11 cellular contexts compared by ENCODE assay signal in genomic region chr17:65388911-65389310, GRCh38.
"Had no signal": no experiment of that assay in that cellular context is flagged by ENCODE, and none has a peak within 500 bp of the region (broad histone marks: within the 10 kb centered on the region; RNA-seq: fewer than 3 reads in every experiment).

No MANE protein-coding gene starts in this region.

- ATAC-seq: activated T-cell treated with anti-CD3 and anti-CD28 coated beads, Interleukin-2, amount 50 U/mL, for 72 hours; heart left ventricle; stimulated activated naive CD8-positive, alpha-beta T cell treated with anti-CD3 and anti-CD28 coated beads, Interleukin-15, Interleukin-2, amounts not matched to agents 100 U/mL and 50 U/mL, for 24 hours; T-cell had no signal

- DNase-seq: activated CD4-positive, alpha-beta memory T cell treated with anti-CD3 and anti-CD28 coated beads, Interleukin-2, amount 10 ng/mL, durations not matched to agents 7 days and 5 days; activated naive CD8-positive, alpha-beta T cell treated with anti-CD3 and anti-CD28 coated beads, Interleukin-2, amount 10 ng/mL, durations not matched to agents 7 days and 5 days; activated T-cell treated with anti-CD3 and anti-CD28 coated beads, Interleukin-2, amount 50 U/mL, for 72 hours; colonic mucosa; heart left ventricle; left ventricle myocardium inferior; stimulated activated CD4-positive, alpha-beta T cell treated with anti-CD3 and anti-CD28 coated beads, Interleukin-2, amount 100 ng/mL, for 48 hours; stimulated activated naive CD8-positive, alpha-beta T cell treated with anti-CD3 and anti-CD28 coated beads, Interleukin-15, Interleukin-2, amounts not matched to agents 100 U/mL and 50 U/mL, for 24 hours; T-cell; T1000; upper lobe of left lung had no signal

- H3K36me3 ChIP-seq: colonic mucosa, heart left ventricle, left ventricle myocardium inferior, upper lobe of left lung had no signal

- H3K27ac ChIP-seq: colonic mucosa, heart left ventricle, left ventricle myocardium inferior, upper lobe of left lung had no signal

- H3K27me3 ChIP-seq: colonic mucosa, upper lobe of left lung had no signal

- H3K9me3 ChIP-seq: colonic mucosa, heart left ventricle, left ventricle myocardium inferior, upper lobe of left lung had no signal

- H3K4me1 ChIP-seq: colonic mucosa, heart left ventricle, left ventricle myocardium inferior, upper lobe of left lung had no signal

- H3K4me3 ChIP-seq: colonic mucosa, heart left ventricle, left ventricle myocardium inferior, upper lobe of left lung had no signal
